ENCODE assay signal across 20 cellular contexts in genomic region chrX:68867458-68868166, GRCh38. TPM values are rescaled to one million over a fixed set of nuclear protein-coding genes. Genes with fewer than 3 reads are reported as not detected.
DNase-seq lines count a peak whose midpoint lies in the region; ATAC-seq and TF ChIP-seq lines count a peak whose summit lies in the region.
"Had no signal": no experiment of that assay in that cellular context is flagged by ENCODE, and none has a peak within 500 bp of the region (broad histone marks: within the 10 kb centered on the region; RNA-seq: fewer than 3 reads in every experiment).

No MANE protein-coding gene starts in this region.

- intact Hi-C loops in Right ventricle myocardium superior (cut with DNase I): no loop called here

- H3K9me3 Mint-ChIP-seq in nephron progenitor cell: peaks cover 49% of the 10 kb centered on the region
- H3K9me3 Mint-ChIP-seq: CD4-positive, CD25-positive, alpha-beta regulatory T cell; naive thymus-derived CD4-positive, alpha-beta T cell had no signal

- no peaks in the 10 kb centered on the region for H3K36me3 Mint-ChIP-seq in nephron progenitor cell (ENCODE audit: low read depth)
- H3K36me3 Mint-ChIP-seq: activated naive CD8-positive, alpha-beta T cell; CD4-positive, CD25-positive, alpha-beta regulatory T cell; naive thymus-derived CD4-positive, alpha-beta T cell had no signal

- peak overlapping the region; percentile 51 for H3K4me3 Mint-ChIP-seq in nephron progenitor cell
- H3K4me3 Mint-ChIP-seq: activated CD8-positive, alpha-beta T cell treated with anti-CD3 and anti-CD28 coated beads, Interleukin-2, amount 10 ng/mL, durations not matched to agents 7 days and 5 days; activated naive CD8-positive, alpha-beta T cell; CD4-positive, CD25-positive, alpha-beta regulatory T cell had no signal

- TF ChIP-seq CTCF in right atrium auricular region (IDR thresholded peaks at IDR 0.05) (no peak), nephron progenitor cell (IDR thresholded peaks at IDR 0.05) (no peak)

- peak; percentile 52 for ATAC-seq in Right ventricle myocardium superior (ENCODE audit: poor library complexity)
- no peak for ATAC-seq in HG03139 (IDR thresholded peaks at IDR 0.05; ENCODE audit: unreplicated experiment)
- ATAC-seq: activated CD8-positive, alpha-beta T cell treated with anti-CD3 and anti-CD28 coated beads, Interleukin-2, amount 10 ng/mL, durations not matched to agents 7 days and 5 days; left lung; naive thymus-derived CD4-positive, alpha-beta T cell had no signal

- H3K27me3 ChIP-seq in right atrium auricular region: no peaks in the 10 kb centered on the region

- peak overlapping the region; percentile 57 for H3K27ac Mint-ChIP-seq in nephron progenitor cell
- H3K27ac Mint-ChIP-seq: activated naive CD8-positive, alpha-beta T cell had no signal

- H3K27ac ChIP-seq in right atrium auricular region: no peak overlapping the region
- H3K27ac ChIP-seq: left lung, psoas muscle, thoracic aorta had no signal

- peak; percentile 44 for DNase-seq in Right ventricle myocardium superior
- DNase-seq in right atrium auricular region (ENCODE audit: low spot score): no peak
- DNase-seq in globus pallidus (ENCODE audit: low spot score): peak; percentile 14
- peak; percentile 33 for DNase-seq in nephron progenitor cell
- no peak for DNase-seq in effector CD4-positive, alpha-beta T cell
- no peak for DNase-seq in NCI-H2171 (lab: John Stamatoyannopoulos, UW)
- DNase-seq in T-helper 9 cell: no peak
- DNase-seq: activated CD8-positive, alpha-beta T cell treated with anti-CD3 and anti-CD28 coated beads, Interleukin-2, amount 10 ng/mL, durations not matched to agents 7 days and 5 days; activated T-cell treated with anti-CD3 and anti-CD28 coated beads, Interleukin-2, amount 50 U/mL, for 48 hours; CD4-positive, CD25-positive, alpha-beta regulatory T cell; dermis blood vessel endothelial cell; DMS53; left lung; naive thymus-derived CD4-positive, alpha-beta T cell; NCI-H1436 treated with DMSO at 0.1 percent for 48 hours; NCI-H226; psoas muscle had no signal

- H3K4me1 Mint-ChIP-seq in nephron progenitor cell: peaks cover 67% of the 10 kb centered on the region

- no peaks in the 10 kb centered on the region for H3K9me3 ChIP-seq in right atrium auricular region
- H3K9me3 ChIP-seq: left lung, psoas muscle, thoracic aorta had no signal

- H3K27me3 Mint-ChIP-seq in nephron progenitor cell (ENCODE audit: low read depth, poor library complexity): peaks cover 10% of the 10 kb centered on the region
- H3K27me3 Mint-ChIP-seq: activated naive CD8-positive, alpha-beta T cell; naive thymus-derived CD4-positive, alpha-beta T cell had no signal

- no peaks in the 10 kb centered on the region for H3K4me1 ChIP-seq in right atrium auricular region
- H3K4me1 ChIP-seq: left lung, psoas muscle had no signal

- no peaks in the 10 kb centered on the region for H3K36me3 ChIP-seq in right atrium auricular region
- H3K36me3 ChIP-seq: left lung, thoracic aorta had no signal

- H3K4me3 ChIP-seq in right atrium auricular region: no peak overlapping the region
- H3K4me3 ChIP-seq: left lung, psoas muscle, thoracic aorta had no signal

RNA-seq across cellular contexts. Expression of gene EFNB1, which starts 38.8 kb away (rescaled TPM):
- total RNA-seq in Right ventricle myocardium superior (15.1 TPM), right atrium auricular region (10 to 100 TPM; 23.7 to 42.4 TPM)

Comparison
In these comparisons a context has a peak if more than half of its experiments do, and no peak if none do; other contexts are left out.
1. DNase-seq: peak in Right ventricle myocardium superior (single experiment), globus pallidus (single experiment) and nephron progenitor cell (single experiment); none in right atrium auricular region (single experiment), effector CD4-positive, alpha-beta T cell (single experiment), NCI-H2171 (single experiment) and T-helper 9 cell (single experiment).